Comparison of ENCODE assay signal across 20 cellular contexts in the genomic region with DNA sequence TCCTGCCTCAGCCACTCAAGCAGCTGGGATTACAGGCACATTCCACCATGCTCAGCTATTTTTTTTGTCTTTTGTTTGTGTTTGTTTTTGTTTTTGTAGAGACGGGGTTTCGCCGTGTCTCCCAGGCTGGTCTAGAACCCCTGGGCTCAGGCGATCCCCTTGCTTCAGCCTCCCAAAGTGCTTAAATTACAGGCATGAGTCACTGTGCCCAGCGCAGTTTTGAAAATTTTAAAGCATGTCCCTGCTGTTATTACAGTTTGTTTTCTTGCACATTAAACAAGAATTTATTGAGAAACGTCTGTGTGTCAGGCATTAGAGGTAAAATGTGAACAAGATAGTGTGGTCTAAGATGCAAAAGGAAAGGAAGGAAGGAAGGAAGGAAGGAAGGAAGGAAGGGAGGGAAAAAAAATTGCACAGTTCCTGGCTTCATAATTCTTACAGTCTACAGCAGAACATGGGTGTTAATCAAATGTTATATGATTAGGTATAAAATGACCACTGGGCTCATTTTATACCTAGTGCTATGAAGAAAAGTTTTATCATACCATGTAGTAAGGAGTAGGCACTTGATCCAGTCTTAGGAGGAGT.
DNase-seq lines count a peak whose midpoint lies in the region; ATAC-seq and TF ChIP-seq lines count a peak whose summit lies in the region.
"Had no signal": no experiment of that assay in that cellular context is flagged by ENCODE, and none has a peak within 500 bp of the region (broad histone marks: within the 10 kb centered on the region; RNA-seq: fewer than 3 reads in every experiment).

No MANE protein-coding gene starts in this region.

- H3K18ac ChIP-seq in neuronal stem cell (ENCODE audit: low read length), result no peak overlapping the region

- no peak overlapping the region for H4K91ac ChIP-seq in neuronal stem cell (ENCODE audit: low read depth, low read length, poor library complexity)

- H3K4me1 ChIP-seq in neural progenitor cell (peaks cover 22% of the 10 kb centered on the region), neuronal stem cell (ENCODE audit: control insufficient read depth in 2 of 2, insufficient read depth in 1 of 2, low read depth in 1 of 2, low read length in 2 of 2) (peaks cover 9 to 13% of the 10 kb centered on the region in 2 donors)

- no peak overlapping the region for H2BK5ac ChIP-seq in neuronal stem cell (ENCODE audit: low read length)

- no peak overlapping the region for H3K9ac ChIP-seq in neural progenitor cell
- H3K9ac ChIP-seq in neuronal stem cell (ENCODE audit: low read depth, low read length, poor library complexity), result no peak overlapping the region

- peak; percentile 30 for DNase-seq in ELR (ENCODE audit: low read depth)
- DNase-seq in T-cell, result no peak
- DNase-seq in epithelial cell of esophagus (ENCODE audit: low read depth), result peak; percentile 24
- DNase-seq in neural progenitor cell (ENCODE audit: low spot score), result peak; percentile 11
- DNase-seq in SIG-M5 (lab: John Stamatoyannopoulos, UW), result no peak
- DNase-seq in left lobe of liver (ENCODE audit: low spot score), result no peak
- no peak for DNase-seq in neuronal stem cell (ENCODE audit: low spot score)
- no peak for DNase-seq in activated CD4-positive, alpha-beta T cell treated with anti-CD3 and anti-CD28 coated beads for 48 hours
- DNase-seq: activated CD8-positive, alpha-beta memory T cell treated with anti-CD3 and anti-CD28 coated beads, Interleukin-2, amount 10 ng/mL, durations not matched to agents 7 days and 5 days; H9; kidney glomerular epithelial cell; NCI-H1105 treated with DMSO at 0.1 percent for 48 hours; NCI-H446 treated with DMSO at 0.1 percent for 48 hours; stimulated activated CD4-positive, alpha-beta T cell treated with anti-CD3 and anti-CD28 coated beads, Interleukin-1b, Interleukin-23, amount 100 ng/mL, for 48 hours had no signal

- H3K4me3 Mint-ChIP-seq in T-cell (no peak overlapping the region), neural progenitor cell (no peak overlapping the region)
- H3K4me3 Mint-ChIP-seq: activated CD8-positive, alpha-beta memory T cell treated with anti-CD3 and anti-CD28 coated beads, Interleukin-2, amount 10 ng/mL, durations not matched to agents 7 days and 5 days; brain; dendritic cell treated with granulocyte-macrophage colony-stimulating factor and Interleukin-4, amounts not matched to agents 40 ng/mL and 50 ng/mL, for 4 days; H9; natural killer cell treated with Interleukin-12 subunit alpha and Interleukin-12 subunit beta and Interleukin-15 and Interleukin-18, amount 100 ng/mL, for 72 hours; stimulated activated memory B cell treated with anti-CD40 and anti-IgM and Interleukin-4, amounts not matched to agents 10 μg/mL and 1 μg/mL and 100 μg/mL, for 72 hours had no signal

- no peak overlapping the region for H2AK5ac ChIP-seq in neuronal stem cell (ENCODE audit: low read depth, low read length)

- H3K27me3 Mint-ChIP-seq in T-cell (peaks cover 0 to 2% of the 10 kb centered on the region in 2 donors), neural progenitor cell (ENCODE audit: insufficient read depth, low read depth) (no peaks in the 10 kb centered on the region)
- H3K27me3 Mint-ChIP-seq: dendritic cell treated with granulocyte-macrophage colony-stimulating factor and Interleukin-4, amounts not matched to agents 40 ng/mL and 50 ng/mL, for 4 days; stimulated activated memory B cell treated with anti-CD40 and anti-IgM and Interleukin-4, amounts not matched to agents 10 μg/mL and 1 μg/mL and 100 μg/mL, for 72 hours had no signal

- H2BK12ac ChIP-seq in neuronal stem cell (ENCODE audit: low read length), result no peak overlapping the region

- no peaks in the 10 kb centered on the region for H3K79me1 ChIP-seq in neuronal stem cell (ENCODE audit: low read depth, low read length)

- CTCF ChIA-PET in T-cell (lab: Charles Lee), result no interaction called here

- no peak overlapping the region for H3K4ac ChIP-seq in neuronal stem cell (ENCODE audit: low read length)

- H3K9me3 ChIP-seq in neural progenitor cell (ENCODE audit: low read depth) (no peaks in the 10 kb centered on the region), neuronal stem cell (replicated peaks in 1 of 2; ENCODE audit: control insufficient read depth in 2 of 2, insufficient read depth in 1 of 2, low read depth in 1 of 2, low read length in 2 of 2) (peaks cover 0 to 2% of the 10 kb centered on the region in 2 donors)
- H3K9me3 ChIP-seq: gastroesophageal sphincter had no signal

- H3K36me3 Mint-ChIP-seq in T-cell (no peaks in the 10 kb centered on the region), neural progenitor cell (no peaks in the 10 kb centered on the region)
- H3K36me3 Mint-ChIP-seq: activated naive CD4-positive, alpha-beta T cell treated with anti-CD3 and anti-CD28 coated beads, Interleukin-2, amount 50 U/mL, for 72 hours; brain; natural killer cell treated with Interleukin-12 subunit alpha and Interleukin-12 subunit beta and Interleukin-15 and Interleukin-18, amount 100 ng/mL, for 72 hours had no signal

- H4K8ac ChIP-seq in neuronal stem cell (ENCODE audit: low read depth, low read length), result no peak overlapping the region

- no peaks in the 10 kb centered on the region for H3K27me3 ChIP-seq in neural progenitor cell
- H3K27me3 ChIP-seq in neuronal stem cell (ENCODE audit: control insufficient read depth in 3 of 3, insufficient read depth in 3 of 3, low read depth in 1 of 3, low read length in 3 of 3), result no peaks in the 10 kb centered on the region
- H3K27me3 ChIP-seq: gastroesophageal sphincter had no signal

- H2BK15ac ChIP-seq in neuronal stem cell (ENCODE audit: low read length), result no peak overlapping the region

- no peak overlapping the region for H2AFZ ChIP-seq in neural progenitor cell (replicated peaks)
- no peak overlapping the region for H2AFZ ChIP-seq in neuronal stem cell (ENCODE audit: low read length)

- H3K9me3 Mint-ChIP-seq in T-cell (peaks cover 0 to 10% (median 4%) of the 10 kb centered on the region in 3 donors), neural progenitor cell (peaks cover under 1% of the 10 kb centered on the region)
- H3K9me3 Mint-ChIP-seq: brain, H9 had no signal

- no peak overlapping the region for H3K14ac ChIP-seq in neuronal stem cell (ENCODE audit: low read length)

- no peak overlapping the region for H2BK120ac ChIP-seq in neuronal stem cell (ENCODE audit: low read depth, low read length)

- WGBS in neuronal stem cell (ENCODE audit: extremely low coverage in 2 of 2, insufficient read length in 2 of 2, insufficient replicate concordance in 1 of 2), 2 donors, result no CpG with 5 or more reads among the region's 6 CpGs

- H3K4me2 ChIP-seq in neural progenitor cell, result no peak overlapping the region
- H3K4me2 ChIP-seq in neuronal stem cell (ENCODE audit: insufficient read depth, low read length, poor library complexity, severe bottlenecking), result no peak overlapping the region

- ATAC-seq in T-cell (replicated peaks in 1 of 4) (no peak), left lobe of liver (no peak)
- ATAC-seq: activated CD8-positive, alpha-beta memory T cell treated with anti-CD3 and anti-CD28 coated beads, Interleukin-2, amount 10 ng/mL, durations not matched to agents 7 days and 5 days; activated naive CD4-positive, alpha-beta T cell treated with anti-CD3 and anti-CD28 coated beads, Interleukin-2, amount 50 U/mL, for 72 hours; gastroesophageal sphincter; natural killer cell treated with Interleukin-12 subunit alpha and Interleukin-12 subunit beta and Interleukin-15 and Interleukin-18, amount 100 ng/mL, for 72 hours; stimulated activated memory B cell treated with anti-CD40 and anti-IgM and Interleukin-4, amounts not matched to agents 10 μg/mL and 1 μg/mL and 100 μg/mL, for 72 hours had no signal

- H3K79me2 ChIP-seq in neural progenitor cell (ENCODE audit: low read depth), result no peaks in the 10 kb centered on the region

- peaks cover 3 to 16% (median 5%) of the 10 kb centered on the region in 3 donors for H3K4me1 Mint-ChIP-seq in T-cell
- H3K4me1 Mint-ChIP-seq in neural progenitor cell, result peaks cover 13% of the 10 kb centered on the region

- TF ChIP-seq CTCF in epithelial cell of esophagus (IDR thresholded peaks at IDR 0.05; ENCODE audit: insufficient read depth, low read depth, low read length, missing control alignments), result no peak
- no peak for TF ChIP-seq CTCF in neural progenitor cell (IDR thresholded peaks at IDR 0.05)

- no peaks in the 10 kb centered on the region for H3F3A ChIP-seq in neural progenitor cell (ENCODE audit: low read depth)

- H3K4me3 ChIP-seq in epithelial cell of esophagus (ENCODE audit: low read length) (no peak overlapping the region), neural progenitor cell (no peak overlapping the region), neuronal stem cell (ENCODE audit: low read length in 2 of 2) (no peak overlapping the region)
- H3K4me3 ChIP-seq: gastroesophageal sphincter had no signal

- no peak overlapping the region for H3K23ac ChIP-seq in neuronal stem cell (ENCODE audit: low read depth, low read length, poor library complexity)

- H3K27ac ChIP-seq in neural progenitor cell (no peak overlapping the region), neuronal stem cell (replicated peaks; ENCODE audit: low read length) (no peak overlapping the region)
- H3K27ac ChIP-seq: gastroesophageal sphincter had no signal

- H4K20me1 ChIP-seq in neural progenitor cell (ENCODE audit: low read depth), result no peaks in the 10 kb centered on the region

- H3K36me3 ChIP-seq in neural progenitor cell (no peaks in the 10 kb centered on the region), neuronal stem cell (replicated peaks in 1 of 2; ENCODE audit: control insufficient read depth in 2 of 2, insufficient read depth in 2 of 2, low read length in 2 of 2) (no peaks in the 10 kb centered on the region)
- H3K36me3 ChIP-seq: gastroesophageal sphincter had no signal

- H3K27ac Mint-ChIP-seq in T-cell, result peak overlapping the region; percentile 5 to 25
- no peak overlapping the region for H3K27ac Mint-ChIP-seq in neural progenitor cell
- H3K27ac Mint-ChIP-seq: activated CD8-positive, alpha-beta memory T cell treated with anti-CD3 and anti-CD28 coated beads, Interleukin-2, amount 10 ng/mL, durations not matched to agents 7 days and 5 days; activated naive CD4-positive, alpha-beta T cell treated with anti-CD3 and anti-CD28 coated beads, Interleukin-2, amount 50 U/mL, for 72 hours; dendritic cell treated with granulocyte-macrophage colony-stimulating factor and Interleukin-4, amounts not matched to agents 40 ng/mL and 50 ng/mL, for 4 days; natural killer cell treated with Interleukin-12 subunit alpha and Interleukin-12 subunit beta and Interleukin-15 and Interleukin-18, amount 100 ng/mL, for 72 hours; stimulated activated memory B cell treated with anti-CD40 and anti-IgM and Interleukin-4, amounts not matched to agents 10 μg/mL and 1 μg/mL and 100 μg/mL, for 72 hours had no signal

- POLR2A ChIA-PET in T-cell (lab: Charles Lee), result no interaction called here

Comparison
In these comparisons a context has a peak if more than half of its experiments do, and no peak if none do; other contexts are left out.
1. DNase-seq: peak in ELR (single experiment), epithelial cell of esophagus (single experiment) and neural progenitor cell (single experiment); none in T-cell (0 of 34), SIG-M5 (single experiment), left lobe of liver (single experiment), neuronal stem cell (single experiment) and activated CD4-positive, alpha-beta T cell treated with anti-CD3 and anti-CD28 coated beads for 48 hours (single experiment).